In the genomic region with DNA sequence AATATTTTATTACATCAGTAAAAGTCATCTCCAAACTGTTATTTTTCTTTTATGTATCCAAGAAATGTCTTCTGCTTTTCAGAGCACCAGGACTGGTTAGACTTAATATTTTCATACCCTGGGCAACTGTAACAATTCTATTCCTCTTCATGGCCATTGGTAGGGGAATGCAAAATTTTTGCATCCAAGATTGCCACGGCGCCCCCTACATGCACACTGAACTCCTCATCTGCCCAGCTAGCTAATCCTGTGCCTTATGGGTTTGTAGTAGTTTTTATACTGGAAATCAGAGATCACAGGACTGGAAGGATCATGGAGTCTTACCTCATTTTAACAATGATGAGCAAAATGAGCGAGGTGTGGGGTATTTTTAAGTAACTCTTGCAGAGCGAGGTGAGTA, we compare ENCODE assay signal across 10 cellular contexts.
DNase-seq lines count a peak whose midpoint lies in the region; ATAC-seq and TF ChIP-seq lines count a peak whose summit lies in the region.
"Had no signal": no experiment of that assay in that cellular context is flagged by ENCODE, and none has a peak within 500 bp of the region (broad histone marks: within the 10 kb centered on the region; RNA-seq: fewer than 3 reads in every experiment).

No MANE protein-coding gene starts in this region.

- peak; percentile 36 for DNase-seq in NCI-H82 (lab: John Stamatoyannopoulos, UW)
- DNase-seq in NCI-H82 treated with DMSO at 0.1 percent for 48 hours (lab: John Stamatoyannopoulos, UW; ENCODE audit: unreplicated experiment): no peak
- no peak for DNase-seq in WTC11 (ENCODE audit: low spot score)
- peak; percentile 53 for DNase-seq in endodermal cell
- DNase-seq in stimulated activated CD4-positive, alpha-beta T cell treated with anti-CD3 and anti-CD28 coated beads, Interleukin-2, amount 100 ng/mL, for 24 hours: peak; percentile 50 to 59
- no peak for DNase-seq in mesenteric fat pad (ENCODE audit: low spot score)
- DNase-seq in NOMO-1 (lab: John Stamatoyannopoulos, UW; ENCODE audit: unreplicated experiment in 2 of 2): no peak
- DNase-seq: activated B cell treated with CpG ODN at 0.5 μM for 24 hours had no signal

- H3K4me3 ChIP-seq in endodermal cell (ENCODE audit: low read length): no peak overlapping the region
- H3K4me3 ChIP-seq: BLaER1 treated with 17β-estradiol and CSF1 and Interleukin-3, amounts not matched to agents 10 nM and 100 nM had no signal

- no peak overlapping the region for H3K27ac ChIP-seq in endodermal cell (ENCODE audit: low read depth, low read length)
- H3K27ac ChIP-seq: BLaER1 treated with 17β-estradiol and CSF1 and Interleukin-3, amounts not matched to agents 10 nM and 100 nM had no signal

- H3K4me1 ChIP-seq in endodermal cell (ENCODE audit: control insufficient read depth, insufficient read depth, low read length): peaks cover 4% of the 10 kb centered on the region

- ATAC-seq in WTC11 (peak; percentile 64), GM21576 (IDR thresholded peaks at IDR 0.05; ENCODE audit: unreplicated experiment) (no peak)

- H3K27ac Mint-ChIP-seq in WTC11: no peak overlapping the region
- no peak overlapping the region for H3K27ac Mint-ChIP-seq in endodermal cell
- H3K27ac Mint-ChIP-seq: activated B cell treated with CpG ODN at 0.5 μM for 24 hours had no signal

- H3K9me3 Mint-ChIP-seq in WTC11: no peaks in the 10 kb centered on the region
- H3K9me3 Mint-ChIP-seq in endodermal cell: no peaks in the 10 kb centered on the region
- H3K9me3 Mint-ChIP-seq: activated B cell treated with CpG ODN at 0.5 μM for 24 hours had no signal

- H3K4me3 Mint-ChIP-seq in WTC11 (no peak overlapping the region), endodermal cell (no peak overlapping the region)
- H3K4me3 Mint-ChIP-seq: activated B cell treated with CpG ODN at 0.5 μM for 24 hours had no signal

- 83 to 86% methylated on average over 4 of the region's 4 CpGs for WGBS in endodermal cell (ENCODE audit: insufficient coverage in 1 of 2, insufficient read length in 1 of 2), 2 experiments

- 0 out of 2 replicates have a peak, but pooled peaks have one; percentile 32 for TF ChIP-seq CTCF in WTC11 (IDR thresholded peaks at IDR 0.05)
- TF ChIP-seq CTCF in endodermal cell (conservative IDR thresholded peaks at IDR 0.05): peak; percentile 73

- no peaks in the 10 kb centered on the region for H3K36me3 ChIP-seq in endodermal cell (ENCODE audit: control insufficient read depth, insufficient read depth, low read length)

- H3K27me3 Mint-ChIP-seq in WTC11 (ENCODE audit: low read depth) (peaks cover 5% of the 10 kb centered on the region), endodermal cell (ENCODE audit: insufficient read depth) (no peaks in the 10 kb centered on the region)
- H3K27me3 Mint-ChIP-seq: activated B cell treated with CpG ODN at 0.5 μM for 24 hours had no signal

- H3K4me1 Mint-ChIP-seq in WTC11 (peaks cover 22% of the 10 kb centered on the region), endodermal cell (peaks cover 30% of the 10 kb centered on the region)

- H3K36me3 Mint-ChIP-seq in WTC11 (no peaks in the 10 kb centered on the region), endodermal cell (ENCODE audit: low read depth) (peaks cover 10% of the 10 kb centered on the region)

- no peaks in the 10 kb centered on the region for H3K27me3 ChIP-seq in endodermal cell (ENCODE audit: control insufficient read depth, insufficient read depth, low read length, poor library complexity, severe bottlenecking)
- H3K27me3 ChIP-seq: BLaER1 treated with 17β-estradiol and CSF1 and Interleukin-3, amounts not matched to agents 10 nM and 100 nM had no signal

- CTCF ChIA-PET in WTC11 (lab: Charles Lee): interaction anchor here (0.8 to 1.4 kb wide), 7 partner anchors 10 to 284 kb away, joined by 3 to 5 read pairs (median 3); a partner anchor contains a TSS

- POLR2A ChIA-PET in WTC11 (lab: Charles Lee): no interaction called here

- H3K9ac ChIP-seq in endodermal cell (ENCODE audit: extremely low read depth, low read length, poor library complexity, severe bottlenecking): no peak overlapping the region
- H3K9ac ChIP-seq: BLaER1 treated with 17β-estradiol and CSF1 and Interleukin-3, amounts not matched to agents 10 nM and 100 nM had no signal

- no peaks in the 10 kb centered on the region for H3K9me3 ChIP-seq in endodermal cell (ENCODE audit: control insufficient read depth, low read length)
- H3K9me3 ChIP-seq: BLaER1 treated with 17β-estradiol and CSF1 and Interleukin-3, amounts not matched to agents 10 nM and 100 nM had no signal

TF ChIP-seq in WTC11, 78 proteins besides CTCF, POLR2A, EP300 and RAD21 (continues in another document):
- no peak for TF ChIP-seq NFYB (CRISPR knock-in tag; conservative IDR thresholded peaks at IDR 0.05; ENCODE audit: low read depth)
- no peak for TF ChIP-seq ZNF232 (CRISPR knock-in tag; IDR thresholded peaks at IDR 0.05)
- TF ChIP-seq OVOL2 (CRISPR knock-in tag; IDR thresholded peaks at IDR 0.05; ENCODE audit: borderline replicate concordance): no peak
- TF ChIP-seq KAT7 (CRISPR knock-in tag; IDR thresholded peaks at IDR 0.05; ENCODE audit: borderline replicate concordance): no peak
- no peak for TF ChIP-seq FOXK1 (CRISPR knock-in tag; IDR thresholded peaks at IDR 0.05)
- no peak for TF ChIP-seq RELA (CRISPR knock-in tag; IDR thresholded peaks at IDR 0.05; ENCODE audit: borderline replicate concordance)
- no peak for TF ChIP-seq CREM (CRISPR knock-in tag; IDR thresholded peaks at IDR 0.05)
- no peak for TF ChIP-seq NR1H2 (CRISPR knock-in tag; IDR thresholded peaks at IDR 0.05)
- no peak for TF ChIP-seq ZNF263 (CRISPR knock-in tag; IDR thresholded peaks at IDR 0.05; ENCODE audit: low read depth)
- no peak for TF ChIP-seq SOX15 (CRISPR knock-in tag; IDR thresholded peaks at IDR 0.05)
- TF ChIP-seq, protein P1, sequence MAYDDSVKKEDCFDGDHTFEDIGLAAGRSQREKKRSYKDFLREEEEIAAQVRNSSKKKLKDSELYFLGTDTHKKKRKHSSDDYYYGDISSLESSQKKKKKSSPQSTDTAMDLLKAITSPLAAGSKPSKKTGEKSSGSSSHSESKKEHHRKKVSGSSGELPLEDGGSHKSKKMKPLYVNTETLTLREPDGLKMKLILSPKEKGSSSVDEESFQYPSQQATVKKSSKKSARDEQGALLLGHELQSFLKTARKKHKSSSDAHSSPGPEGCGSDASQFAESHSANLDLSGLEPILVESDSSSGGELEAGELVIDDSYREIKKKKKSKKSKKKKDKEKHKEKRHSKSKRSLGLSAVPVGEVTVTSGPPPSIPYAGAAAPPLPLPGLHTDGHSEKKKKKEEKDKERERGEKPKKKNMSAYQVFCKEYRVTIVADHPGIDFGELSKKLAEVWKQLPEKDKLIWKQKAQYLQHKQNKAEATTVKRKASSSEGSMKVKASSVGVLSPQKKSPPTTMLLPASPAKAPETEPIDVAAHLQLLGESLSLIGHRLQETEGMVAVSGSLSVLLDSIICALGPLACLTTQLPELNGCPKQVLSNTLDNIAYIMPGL (CRISPR knock-in tag; IDR thresholded peaks at IDR 0.05): no peak
- TF ChIP-seq, protein P2, sequence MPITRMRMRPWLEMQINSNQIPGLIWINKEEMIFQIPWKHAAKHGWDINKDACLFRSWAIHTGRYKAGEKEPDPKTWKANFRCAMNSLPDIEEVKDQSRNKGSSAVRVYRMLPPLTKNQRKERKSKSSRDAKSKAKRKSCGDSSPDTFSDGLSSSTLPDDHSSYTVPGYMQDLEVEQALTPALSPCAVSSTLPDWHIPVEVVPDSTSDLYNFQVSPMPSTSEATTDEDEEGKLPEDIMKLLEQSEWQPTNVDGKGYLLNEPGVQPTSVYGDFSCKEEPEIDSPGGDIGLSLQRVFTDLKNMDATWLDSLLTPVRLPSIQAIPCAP (CRISPR knock-in tag; IDR thresholded peaks at IDR 0.05): no peak
- TF ChIP-seq, protein P3, sequence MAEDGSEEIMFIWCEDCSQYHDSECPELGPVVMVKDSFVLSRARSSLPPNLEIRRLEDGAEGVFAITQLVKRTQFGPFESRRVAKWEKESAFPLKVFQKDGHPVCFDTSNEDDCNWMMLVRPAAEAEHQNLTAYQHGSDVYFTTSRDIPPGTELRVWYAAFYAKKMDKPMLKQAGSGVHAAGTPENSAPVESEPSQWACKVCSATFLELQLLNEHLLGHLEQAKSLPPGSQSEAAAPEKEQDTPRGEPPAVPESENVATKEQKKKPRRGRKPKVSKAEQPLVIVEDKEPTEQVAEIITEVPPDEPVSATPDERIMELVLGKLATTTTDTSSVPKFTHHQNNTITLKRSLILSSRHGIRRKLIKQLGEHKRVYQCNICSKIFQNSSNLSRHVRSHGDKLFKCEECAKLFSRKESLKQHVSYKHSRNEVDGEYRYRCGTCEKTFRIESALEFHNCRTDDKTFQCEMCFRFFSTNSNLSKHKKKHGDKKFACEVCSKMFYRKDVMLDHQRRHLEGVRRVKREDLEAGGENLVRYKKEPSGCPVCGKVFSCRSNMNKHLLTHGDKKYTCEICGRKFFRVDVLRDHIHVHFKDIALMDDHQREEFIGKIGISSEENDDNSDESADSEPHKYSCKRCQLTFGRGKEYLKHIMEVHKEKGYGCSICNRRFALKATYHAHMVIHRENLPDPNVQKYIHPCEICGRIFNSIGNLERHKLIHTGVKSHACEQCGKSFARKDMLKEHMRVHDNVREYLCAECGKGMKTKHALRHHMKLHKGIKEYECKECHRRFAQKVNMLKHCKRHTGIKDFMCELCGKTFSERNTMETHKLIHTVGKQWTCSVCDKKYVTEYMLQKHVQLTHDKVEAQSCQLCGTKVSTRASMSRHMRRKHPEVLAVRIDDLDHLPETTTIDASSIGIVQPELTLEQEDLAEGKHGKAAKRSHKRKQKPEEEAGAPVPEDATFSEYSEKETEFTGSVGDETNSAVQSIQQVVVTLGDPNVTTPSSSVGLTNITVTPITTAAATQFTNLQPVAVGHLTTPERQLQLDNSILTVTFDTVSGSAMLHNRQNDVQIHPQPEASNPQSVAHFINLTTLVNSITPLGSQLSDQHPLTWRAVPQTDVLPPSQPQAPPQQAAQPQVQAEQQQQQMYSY (CRISPR knock-in tag; IDR thresholded peaks at IDR 0.05): no peak
- TF ChIP-seq GTF2I (CRISPR knock-in tag; conservative IDR thresholded peaks at IDR 0.05): no peak
- no peak for TF ChIP-seq RORB (CRISPR knock-in tag; IDR thresholded peaks at IDR 0.05)
- TF ChIP-seq ELF4 (CRISPR knock-in tag; IDR thresholded peaks at IDR 0.05; ENCODE audit: low read depth): no peak

Comparison
In these comparisons a context has a peak if more than half of its experiments do, and no peak if none do; other contexts are left out.
1. DNase-seq: peak in NCI-H82 (single experiment), endodermal cell (single experiment) and stimulated activated CD4-positive, alpha-beta T cell treated with anti-CD3 and anti-CD28 coated beads, Interleukin-2, amount 100 ng/mL, for 24 hours (2 of 2); none in NCI-H82 treated with DMSO at 0.1 percent for 48 hours (single experiment), WTC11 (single experiment), mesenteric fat pad (single experiment) and NOMO-1 (0 of 2).